Comparison of ENCODE assay signal across 1 cellular context in genomic region chr19:43754562-43755255, GRCh38.
TF ChIP-seq lines count a peak whose summit lies in the region.

SMG9 (minus strand) TSS chr19:43754962; CDS start chr19:43750741, 4,221 bp downstream.

TF ChIP-seq in HepG2, 621 proteins besides CTCF, POLR2A, EP300 and RAD21 (continued from another document and continues in another):
- TF ChIP-seq, protein P1, sequence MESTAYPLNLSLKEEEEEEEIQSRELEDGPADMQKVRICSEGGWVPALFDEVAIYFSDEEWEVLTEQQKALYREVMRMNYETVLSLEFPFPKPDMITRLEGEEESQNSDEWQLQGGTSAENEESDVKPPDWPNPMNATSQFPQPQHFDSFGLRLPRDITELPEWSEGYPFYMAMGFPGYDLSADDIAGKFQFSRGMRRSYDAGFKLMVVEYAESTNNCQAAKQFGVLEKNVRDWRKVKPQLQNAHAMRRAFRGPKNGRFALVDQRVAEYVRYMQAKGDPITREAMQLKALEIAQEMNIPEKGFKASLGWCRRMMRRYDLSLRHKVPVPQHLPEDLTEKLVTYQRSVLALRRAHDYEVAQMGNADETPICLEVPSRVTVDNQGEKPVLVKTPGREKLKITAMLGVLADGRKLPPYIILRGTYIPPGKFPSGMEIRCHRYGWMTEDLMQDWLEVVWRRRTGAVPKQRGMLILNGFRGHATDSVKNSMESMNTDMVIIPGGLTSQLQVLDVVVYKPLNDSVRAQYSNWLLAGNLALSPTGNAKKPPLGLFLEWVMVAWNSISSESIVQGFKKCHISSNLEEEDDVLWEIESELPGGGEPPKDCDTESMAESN (CRISPR knock-in tag; conservative IDR thresholded peaks at IDR 0.05): peak; percentile 60; the same call in 1 of the 2 replicates
- TF ChIP-seq REXO4 (CRISPR knock-in tag; IDR thresholded peaks at IDR 0.05; ENCODE audit: borderline replicate concordance) (no peak), ZSCAN29 (CRISPR knock-in tag; conservative IDR thresholded peaks at IDR 0.05) (no peak), ZNF451 (CRISPR knock-in tag; IDR thresholded peaks at IDR 0.05) (no peak), ZNF337 (CRISPR knock-in tag; IDR thresholded peaks at IDR 0.05; ENCODE audit: borderline replicate concordance, low read depth) (no peak), NR2F1 (CRISPR knock-in tag; IDR thresholded peaks at IDR 0.05) (0 out of 4 replicates have a peak, but pooled peaks of 1 of the 2 experiments have one; percentile 4), ARHGAP35 (CRISPR knock-in tag; IDR thresholded peaks at IDR 0.05; ENCODE audit: borderline replicate concordance) (no peak), CBX5 (CRISPR knock-in tag; IDR thresholded peaks at IDR 0.05; ENCODE audit: borderline replicate concordance) (no peak), HMG20B (CRISPR knock-in tag; conservative IDR thresholded peaks at IDR 0.05) (no peak), THAP8 (CRISPR knock-in tag; IDR thresholded peaks at IDR 0.05; ENCODE audit: borderline replicate concordance) (no peak), HNRNPH1 (optimal IDR thresholded peaks at IDR 0.05; ENCODE audit: low read depth, low read length) (no peak), MTF2 (CRISPR knock-in tag; IDR thresholded peaks at IDR 0.05; ENCODE audit: borderline replicate concordance) (no peak), ZNF644 (CRISPR knock-in tag; IDR thresholded peaks at IDR 0.05; ENCODE audit: low read depth) (no peak), RBAK (CRISPR knock-in tag; IDR thresholded peaks at IDR 0.05) (0 out of 2 replicates have a peak, but pooled peaks have one; percentile 8), ZMYM4 (CRISPR knock-in tag; IDR thresholded peaks at IDR 0.05) (peak; percentile 41; the same call in 1 of the 2 replicates), ZNF484 (CRISPR knock-in tag; IDR thresholded peaks at IDR 0.05; ENCODE audit: borderline replicate concordance, low read depth) (no peak), TMF1 (CRISPR knock-in tag; IDR thresholded peaks at IDR 0.05; ENCODE audit: low read depth) (no peak), GZF1 (CRISPR knock-in tag; IDR thresholded peaks at IDR 0.05) (peak; percentile 62; the same call in 1 of the 2 replicates), SOX6 (IDR thresholded peaks at IDR 0.05) (no peak), SOX6 (CRISPR knock-in tag; IDR thresholded peaks at IDR 0.05) (peak; percentile 46; the same call in 1 of the 2 replicates), GATA4 (IDR thresholded peaks at IDR 0.05; ENCODE audit: borderline replicate concordance, low read depth) (no peak), ZNF354B (CRISPR knock-in tag; IDR thresholded peaks at IDR 0.05) (no peak), ZNF850 (CRISPR knock-in tag; conservative IDR thresholded peaks at IDR 0.05) (no peak), NFYB (CRISPR knock-in tag; IDR thresholded peaks at IDR 0.05) (peak; percentile 68), ZFP37 (CRISPR knock-in tag; IDR thresholded peaks at IDR 0.05; ENCODE audit: borderline replicate concordance) (no peak), THYN1 (CRISPR knock-in tag; IDR thresholded peaks at IDR 0.05; ENCODE audit: borderline replicate concordance, low read depth) (no peak), MAFG (CRISPR knock-in tag; IDR thresholded peaks at IDR 0.05) (no peak), FUBP1 (CRISPR knock-in tag; IDR thresholded peaks at IDR 0.05; ENCODE audit: borderline replicate concordance) (no peak), HDAC2 (CRISPR knock-in tag; IDR thresholded peaks at IDR 0.05) (0 out of 2 replicates have a peak, but pooled peaks have one; percentile 14), SNAPC5 (CRISPR knock-in tag; IDR thresholded peaks at IDR 0.05; ENCODE audit: borderline replicate concordance) (no peak), ZFP1 (CRISPR knock-in tag; IDR thresholded peaks at IDR 0.05) (0 out of 2 replicates have a peak, but pooled peaks have one; percentile 44)
- TF ChIP-seq, protein P2, sequence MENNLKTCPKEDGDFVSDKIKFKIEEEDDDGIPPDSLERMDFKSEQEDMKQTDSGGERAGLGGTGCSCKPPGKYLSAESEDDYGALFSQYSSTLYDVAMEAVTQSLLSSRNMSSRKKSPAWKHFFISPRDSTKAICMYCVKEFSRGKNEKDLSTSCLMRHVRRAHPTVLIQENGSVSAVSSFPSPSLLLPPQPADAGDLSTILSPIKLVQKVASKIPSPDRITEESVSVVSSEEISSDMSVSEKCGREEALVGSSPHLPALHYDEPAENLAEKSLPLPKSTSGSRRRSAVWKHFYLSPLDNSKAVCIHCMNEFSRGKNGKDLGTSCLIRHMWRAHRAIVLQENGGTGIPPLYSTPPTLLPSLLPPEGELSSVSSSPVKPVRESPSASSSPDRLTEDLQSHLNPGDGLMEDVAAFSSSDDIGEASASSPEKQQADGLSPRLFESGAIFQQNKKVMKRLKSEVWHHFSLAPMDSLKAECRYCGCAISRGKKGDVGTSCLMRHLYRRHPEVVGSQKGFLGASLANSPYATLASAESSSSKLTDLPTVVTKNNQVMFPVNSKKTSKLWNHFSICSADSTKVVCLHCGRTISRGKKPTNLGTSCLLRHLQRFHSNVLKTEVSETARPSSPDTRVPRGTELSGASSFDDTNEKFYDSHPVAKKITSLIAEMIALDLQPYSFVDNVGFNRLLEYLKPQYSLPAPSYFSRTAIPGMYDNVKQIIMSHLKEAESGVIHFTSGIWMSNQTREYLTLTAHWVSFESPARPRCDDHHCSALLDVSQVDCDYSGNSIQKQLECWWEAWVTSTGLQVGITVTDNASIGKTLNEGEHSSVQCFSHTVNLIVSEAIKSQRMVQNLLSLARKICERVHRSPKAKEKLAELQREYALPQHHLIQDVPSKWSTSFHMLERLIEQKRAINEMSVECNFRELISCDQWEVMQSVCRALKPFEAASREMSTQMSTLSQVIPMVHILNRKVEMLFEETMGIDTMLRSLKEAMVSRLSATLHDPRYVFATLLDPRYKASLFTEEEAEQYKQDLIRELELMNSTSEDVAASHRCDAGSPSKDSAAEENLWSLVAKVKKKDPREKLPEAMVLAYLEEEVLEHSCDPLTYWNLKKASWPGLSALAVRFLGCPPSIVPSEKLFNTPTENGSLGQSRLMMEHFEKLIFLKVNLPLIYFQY (CRISPR knock-in tag; IDR thresholded peaks at IDR 0.05; ENCODE audit: borderline replicate concordance): peak; percentile 76
- TF ChIP-seq, protein P3, sequence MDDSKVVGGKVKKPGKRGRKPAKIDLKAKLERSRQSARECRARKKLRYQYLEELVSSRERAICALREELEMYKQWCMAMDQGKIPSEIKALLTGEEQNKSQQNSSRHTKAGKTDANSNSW (CRISPR knock-in tag; IDR thresholded peaks at IDR 0.05; ENCODE audit: borderline replicate concordance): peak; percentile 82; the same call in 1 of the 2 replicates
- TF ChIP-seq, protein P4, sequence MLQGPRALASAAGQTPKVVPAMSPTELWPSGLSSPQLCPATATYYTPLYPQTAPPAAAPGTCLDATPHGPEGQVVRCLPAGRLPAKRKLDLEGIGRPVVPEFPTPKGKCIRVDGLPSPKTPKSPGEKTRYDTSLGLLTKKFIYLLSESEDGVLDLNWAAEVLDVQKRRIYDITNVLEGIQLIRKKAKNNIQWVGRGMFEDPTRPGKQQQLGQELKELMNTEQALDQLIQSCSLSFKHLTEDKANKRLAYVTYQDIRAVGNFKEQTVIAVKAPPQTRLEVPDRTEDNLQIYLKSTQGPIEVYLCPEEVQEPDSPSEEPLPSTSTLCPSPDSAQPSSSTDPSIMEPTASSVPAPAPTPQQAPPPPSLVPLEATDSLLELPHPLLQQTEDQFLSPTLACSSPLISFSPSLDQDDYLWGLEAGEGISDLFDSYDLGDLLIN (CRISPR knock-in tag; IDR thresholded peaks at IDR 0.05; ENCODE audit: borderline replicate concordance): no peak
- TF ChIP-seq, protein P5, sequence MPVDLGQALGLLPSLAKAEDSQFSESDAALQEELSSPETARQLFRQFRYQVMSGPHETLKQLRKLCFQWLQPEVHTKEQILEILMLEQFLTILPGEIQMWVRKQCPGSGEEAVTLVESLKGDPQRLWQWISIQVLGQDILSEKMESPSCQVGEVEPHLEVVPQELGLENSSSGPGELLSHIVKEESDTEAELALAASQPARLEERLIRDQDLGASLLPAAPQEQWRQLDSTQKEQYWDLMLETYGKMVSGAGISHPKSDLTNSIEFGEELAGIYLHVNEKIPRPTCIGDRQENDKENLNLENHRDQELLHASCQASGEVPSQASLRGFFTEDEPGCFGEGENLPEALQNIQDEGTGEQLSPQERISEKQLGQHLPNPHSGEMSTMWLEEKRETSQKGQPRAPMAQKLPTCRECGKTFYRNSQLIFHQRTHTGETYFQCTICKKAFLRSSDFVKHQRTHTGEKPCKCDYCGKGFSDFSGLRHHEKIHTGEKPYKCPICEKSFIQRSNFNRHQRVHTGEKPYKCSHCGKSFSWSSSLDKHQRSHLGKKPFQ (CRISPR knock-in tag; IDR thresholded peaks at IDR 0.05; ENCODE audit: insufficient replicate concordance): peak; percentile 93
- TF ChIP-seq, protein P6, sequence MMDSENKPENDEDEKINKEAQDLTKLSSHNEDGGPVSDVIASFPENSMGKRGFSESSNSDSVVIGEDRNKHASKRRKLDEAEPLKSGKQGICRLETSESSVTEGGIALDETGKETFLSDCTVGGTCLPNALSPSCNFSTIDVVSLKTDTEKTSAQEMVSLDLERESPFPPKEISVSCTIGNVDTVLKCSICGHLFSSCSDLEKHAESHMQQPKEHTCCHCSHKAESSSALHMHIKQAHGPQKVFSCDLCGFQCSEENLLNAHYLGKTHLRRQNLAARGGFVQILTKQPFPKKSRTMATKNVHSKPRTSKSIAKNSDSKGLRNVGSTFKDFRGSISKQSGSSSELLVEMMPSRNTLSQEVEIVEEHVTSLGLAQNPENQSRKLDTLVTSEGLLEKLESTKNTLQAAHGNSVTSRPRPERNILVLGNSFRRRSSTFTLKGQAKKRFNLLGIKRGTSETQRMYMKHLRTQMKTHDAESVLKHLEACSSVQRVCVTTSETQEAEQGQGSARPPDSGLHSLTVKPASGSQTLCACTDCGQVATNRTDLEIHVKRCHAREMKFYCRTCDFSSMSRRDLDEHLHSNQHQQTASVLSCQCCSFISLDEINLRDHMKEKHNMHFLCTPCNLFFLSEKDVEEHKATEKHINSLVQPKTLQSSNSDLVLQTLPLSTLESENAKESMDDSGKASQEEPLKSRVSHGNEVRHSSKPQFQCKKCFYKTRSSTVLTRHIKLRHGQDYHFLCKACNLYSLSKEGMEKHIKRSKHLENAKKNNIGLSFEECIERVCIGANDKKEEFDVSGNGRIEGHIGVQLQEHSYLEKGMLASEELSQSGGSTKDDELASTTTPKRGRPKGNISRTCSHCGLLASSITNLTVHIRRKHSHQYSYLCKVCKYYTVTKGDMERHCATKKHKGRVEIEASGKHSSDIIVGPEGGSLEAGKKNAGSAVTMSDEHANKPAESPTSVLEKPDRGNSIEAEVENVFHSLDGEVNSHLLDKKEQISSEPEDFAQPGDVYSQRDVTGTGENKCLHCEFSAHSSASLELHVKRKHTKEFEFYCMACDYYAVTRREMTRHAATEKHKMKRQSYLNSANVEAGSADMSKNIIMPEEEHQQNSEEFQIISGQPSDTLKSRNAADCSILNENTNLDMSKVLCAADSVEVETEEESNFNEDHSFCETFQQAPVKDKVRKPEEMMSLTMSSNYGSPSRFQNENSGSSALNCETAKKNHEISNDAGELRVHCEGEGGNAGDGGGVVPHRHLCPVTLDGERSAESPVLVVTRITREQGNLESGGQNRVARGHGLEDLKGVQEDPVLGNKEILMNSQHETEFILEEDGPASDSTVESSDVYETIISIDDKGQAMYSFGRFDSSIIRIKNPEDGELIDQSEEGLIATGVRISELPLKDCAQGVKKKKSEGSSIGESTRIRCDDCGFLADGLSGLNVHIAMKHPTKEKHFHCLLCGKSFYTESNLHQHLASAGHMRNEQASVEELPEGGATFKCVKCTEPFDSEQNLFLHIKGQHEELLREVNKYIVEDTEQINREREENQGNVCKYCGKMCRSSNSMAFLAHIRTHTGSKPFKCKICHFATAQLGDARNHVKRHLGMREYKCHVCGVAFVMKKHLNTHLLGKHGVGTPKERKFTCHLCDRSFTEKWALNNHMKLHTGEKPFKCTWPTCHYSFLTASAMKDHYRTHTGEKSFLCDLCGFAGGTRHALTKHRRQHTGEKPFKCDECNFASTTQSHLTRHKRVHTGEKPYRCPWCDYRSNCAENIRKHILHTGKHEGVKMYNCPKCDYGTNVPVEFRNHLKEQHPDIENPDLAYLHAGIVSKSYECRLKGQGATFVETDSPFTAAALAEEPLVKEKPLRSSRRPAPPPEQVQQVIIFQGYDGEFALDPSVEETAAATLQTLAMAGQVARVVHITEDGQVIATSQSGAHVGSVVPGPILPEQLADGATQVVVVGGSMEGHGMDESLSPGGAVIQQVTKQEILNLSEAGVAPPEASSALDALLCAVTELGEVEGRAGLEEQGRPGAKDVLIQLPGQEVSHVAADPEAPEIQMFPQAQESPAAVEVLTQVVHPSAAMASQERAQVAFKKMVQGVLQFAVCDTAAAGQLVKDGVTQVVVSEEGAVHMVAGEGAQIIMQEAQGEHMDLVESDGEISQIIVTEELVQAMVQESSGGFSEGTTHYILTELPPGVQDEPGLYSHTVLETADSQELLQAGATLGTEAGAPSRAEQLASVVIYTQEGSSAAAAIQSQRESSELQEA (CRISPR knock-in tag; IDR thresholded peaks at IDR 0.05; ENCODE audit: not compliant biosample characterization): no peak
- TF ChIP-seq, protein P7, sequence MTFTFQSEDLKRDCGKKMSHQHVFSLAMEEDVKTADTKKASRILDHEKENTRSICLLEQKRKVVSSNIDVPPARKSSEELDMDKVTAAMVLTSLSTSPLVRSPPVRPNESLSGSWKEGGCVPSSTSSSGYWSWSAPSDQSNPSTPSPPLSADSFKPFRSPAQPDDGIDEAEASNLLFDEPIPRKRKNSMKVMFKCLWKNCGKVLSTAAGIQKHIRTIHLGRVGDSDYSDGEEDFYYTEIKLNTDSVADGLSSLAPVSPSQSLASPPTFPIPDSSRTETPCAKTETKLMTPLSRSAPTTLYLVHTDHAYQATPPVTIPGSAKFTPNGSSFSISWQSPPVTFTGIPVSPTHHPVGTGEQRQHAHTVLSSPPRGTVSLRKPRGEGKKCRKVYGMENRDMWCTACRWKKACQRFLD (CRISPR knock-in tag; IDR thresholded peaks at IDR 0.05; ENCODE audit: borderline replicate concordance): peak; percentile 23; the same call in 1 of the 2 replicates
